Comparison of ENCODE assay signal across 12 cellular contexts in genomic region chr9:89519393-89519805, GRCh38. TPM values are rescaled to one million over a fixed set of nuclear protein-coding genes. Genes with fewer than 3 reads are reported as not detected.
A peak's percentile ranks its signal among the peaks of the same experiment; 100 is the strongest.
DNase-seq lines count a peak whose midpoint lies in the region; ATAC-seq and TF ChIP-seq lines count a peak whose summit lies in the region.
"Had no signal": no experiment of that assay in that cellular context is flagged by ENCODE, and none has a peak within 500 bp of the region (broad histone marks: within the 10 kb centered on the region; RNA-seq: fewer than 3 reads in every experiment).

No MANE protein-coding gene starts in this region.

- H3K4me1 Mint-ChIP-seq in activated naive CD4-positive, alpha-beta T cell treated with anti-CD3 and anti-CD28 coated beads, Interleukin-2, amount 10 ng/mL, durations not matched to agents 7 days and 5 days, result peaks cover 73% of the 10 kb centered on the region
- peaks cover 89% of the 10 kb centered on the region for H3K4me1 Mint-ChIP-seq in stimulated activated naive CD8-positive, alpha-beta T cell treated with anti-CD3 and anti-CD28 coated beads, Interleukin-15, amount 100 ng/mL, for 72 hours

- H3K27me3 ChIP-seq in suprapubic skin, result no peaks in the 10 kb centered on the region
- H3K27me3 ChIP-seq: Peyer's patch, sigmoid colon had no signal

- no peak for ATAC-seq in stimulated activated naive CD8-positive, alpha-beta T cell treated with anti-CD3 and anti-CD28 coated beads, Interleukin-15, amount 100 ng/mL, for 72 hours
- no peak for ATAC-seq in HG03139 (IDR thresholded peaks at IDR 0.05; ENCODE audit: unreplicated experiment)
- ATAC-seq: activated T-cell treated with anti-CD3 and anti-CD28 coated beads, Interleukin-2, amount 50 U/mL, for 4 hours had no signal

- CTCF ChIA-PET in activated naive CD4-positive, alpha-beta T cell treated with anti-CD3 and anti-CD28 coated beads, Interleukin-2, amount 10 ng/mL, durations not matched to agents 7 days and 5 days (lab: Charles Lee), result interaction anchor here (0.6 to 6.1 kb wide), 5 partner anchors 10 to 95 kb away, joined by 3 to 52 read pairs (median 3); no protein-coding TSS in a partner anchor

- no peaks in the 10 kb centered on the region for H3K9me3 Mint-ChIP-seq in activated naive CD4-positive, alpha-beta T cell treated with anti-CD3 and anti-CD28 coated beads, Interleukin-2, amount 10 ng/mL, durations not matched to agents 7 days and 5 days
- H3K9me3 Mint-ChIP-seq in stimulated activated naive CD8-positive, alpha-beta T cell treated with anti-CD3 and anti-CD28 coated beads, Interleukin-15, amount 100 ng/mL, for 72 hours, result no peaks in the 10 kb centered on the region
- H3K9me3 Mint-ChIP-seq: activated T-cell treated with anti-CD3 and anti-CD28 coated beads, Interleukin-2, amount 50 U/mL, for 4 hours had no signal

- no peak for TF ChIP-seq EP300 in suprapubic skin (IDR thresholded peaks at IDR 0.05)

- 86% methylated on average over 1 of the region's 2 CpGs for whole genome bisulfite sequencing in suprapubic skin

- H3K4me1 ChIP-seq in suprapubic skin, result peaks cover 2% of the 10 kb centered on the region
- H3K4me1 ChIP-seq: sigmoid colon had no signal

- H3K36me3 ChIP-seq in suprapubic skin, result no peaks in the 10 kb centered on the region
- H3K36me3 ChIP-seq: Peyer's patch, sigmoid colon had no signal

- H3K4me3 ChIP-seq in fibroblast of pulmonary artery (replicated peaks; ENCODE audit: low read depth, low read length) (no peak overlapping the region), suprapubic skin (no peak overlapping the region)
- H3K4me3 ChIP-seq: Peyer's patch, sigmoid colon had no signal

- no peak overlapping the region for H3K27ac ChIP-seq in suprapubic skin
- H3K27ac ChIP-seq: sigmoid colon had no signal

- no peaks in the 10 kb centered on the region for H3K9me3 ChIP-seq in suprapubic skin
- H3K9me3 ChIP-seq: Peyer's patch, sigmoid colon had no signal

- H3K4me3 Mint-ChIP-seq in activated naive CD4-positive, alpha-beta T cell treated with anti-CD3 and anti-CD28 coated beads, Interleukin-2, amount 10 ng/mL, durations not matched to agents 7 days and 5 days, result no peak overlapping the region
- H3K4me3 Mint-ChIP-seq in stimulated activated naive CD8-positive, alpha-beta T cell treated with anti-CD3 and anti-CD28 coated beads, Interleukin-15, amount 100 ng/mL, for 72 hours, result no peak overlapping the region
- H3K4me3 Mint-ChIP-seq: activated T-cell treated with anti-CD3 and anti-CD28 coated beads, Interleukin-2, amount 50 U/mL, for 4 hours had no signal

- TF ChIP-seq POLR2A in suprapubic skin (IDR thresholded peaks at IDR 0.05), result no peak

- peak overlapping the region; percentile 77 for H3K27ac Mint-ChIP-seq in activated naive CD4-positive, alpha-beta T cell treated with anti-CD3 and anti-CD28 coated beads, Interleukin-2, amount 10 ng/mL, durations not matched to agents 7 days and 5 days
- peak overlapping the region; percentile 59 to 83 for H3K27ac Mint-ChIP-seq in stimulated activated naive CD8-positive, alpha-beta T cell treated with anti-CD3 and anti-CD28 coated beads, Interleukin-15, amount 100 ng/mL, for 72 hours

- no peak for DNase-seq in activated naive CD4-positive, alpha-beta T cell treated with anti-CD3 and anti-CD28 coated beads, Interleukin-2, amount 10 ng/mL, durations not matched to agents 7 days and 5 days
- no peak for DNase-seq in activated naive CD4-positive, alpha-beta T cell treated with anti-CD3 and anti-CD28 coated beads, Interleukin-2, amount 50 U/mL, for 16 hours
- DNase-seq in SW480 (ENCODE audit: low spot score), result peak; percentile 94
- peak; percentile 35 for DNase-seq in fibroblast of pulmonary artery (ENCODE audit: low read depth)
- no peak for DNase-seq in stimulated activated naive CD8-positive, alpha-beta T cell treated with anti-CD3 and anti-CD28 coated beads, Interleukin-15, amount 100 ng/mL, for 72 hours
- DNase-seq in NCI-H1417 (lab: John Stamatoyannopoulos, UW), result no peak
- DNase-seq in suprapubic skin (ENCODE audit: low spot score in 2 of 2), result no peak
- DNase-seq: activated T-cell treated with anti-CD3 and anti-CD28 coated beads, Interleukin-2, amount 50 U/mL, for 4 hours; Peyer's patch; sigmoid colon; substantia nigra had no signal

- H3K27me3 Mint-ChIP-seq in activated naive CD4-positive, alpha-beta T cell treated with anti-CD3 and anti-CD28 coated beads, Interleukin-2, amount 10 ng/mL, durations not matched to agents 7 days and 5 days, result peaks cover 3% of the 10 kb centered on the region
- no peaks in the 10 kb centered on the region for H3K27me3 Mint-ChIP-seq in stimulated activated naive CD8-positive, alpha-beta T cell treated with anti-CD3 and anti-CD28 coated beads, Interleukin-15, amount 100 ng/mL, for 72 hours

- TF ChIP-seq CTCF in fibroblast of pulmonary artery (IDR thresholded peaks at IDR 0.05; ENCODE audit: low read length, missing control alignments) (no peak), suprapubic skin (IDR thresholded peaks at IDR 0.05) (no peak)

- peaks cover 6% of the 10 kb centered on the region for H3K36me3 Mint-ChIP-seq in activated naive CD4-positive, alpha-beta T cell treated with anti-CD3 and anti-CD28 coated beads, Interleukin-2, amount 10 ng/mL, durations not matched to agents 7 days and 5 days

RNA-seq across cellular contexts. Expression of gene SEMA4D, which starts 21.5 kb away (rescaled TPM):
- 10 to 100 TPM; 37.3 to 50.1 (median 42.6) TPM for total RNA-seq in suprapubic skin

Comparison
In these comparisons a context has a peak if more than half of its experiments do, and no peak if none do; other contexts are left out.
1. DNase-seq: peak in SW480 (single experiment) and fibroblast of pulmonary artery (single experiment); none in activated naive CD4-positive, alpha-beta T cell treated with anti-CD3 and anti-CD28 coated beads, Interleukin-2, amount 10 ng/mL, durations not matched to agents 7 days and 5 days (single experiment), activated naive CD4-positive, alpha-beta T cell treated with anti-CD3 and anti-CD28 coated beads, Interleukin-2, amount 50 U/mL, for 16 hours (single experiment), stimulated activated naive CD8-positive, alpha-beta T cell treated with anti-CD3 and anti-CD28 coated beads, Interleukin-15, amount 100 ng/mL, for 72 hours (0 of 2), NCI-H1417 (0 of 3) and suprapubic skin (0 of 2).